In the genomic region with DNA sequence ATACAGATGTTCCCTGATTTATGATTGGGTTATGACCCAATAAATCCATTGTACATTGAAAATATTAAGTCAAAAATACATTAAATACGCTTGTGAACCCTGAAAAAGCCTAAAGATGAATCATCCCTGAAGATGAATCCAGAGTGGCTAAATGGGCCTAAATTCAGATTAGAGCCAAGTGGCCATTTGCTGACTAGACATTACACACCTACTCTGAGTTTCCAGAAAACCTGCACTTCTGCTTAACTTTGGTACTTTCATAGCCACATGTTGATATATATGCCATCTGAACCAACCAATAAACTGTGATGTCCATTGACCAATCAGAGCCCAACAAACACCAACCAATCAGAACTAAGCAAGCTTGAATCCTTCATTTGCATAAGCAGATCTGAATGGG, we compare ENCODE assay signal across 8 cellular contexts.
"Had no signal": no experiment of that assay in that cellular context is flagged by ENCODE, and none has a peak within 500 bp of the region (broad histone marks: within the 10 kb centered on the region; RNA-seq: fewer than 3 reads in every experiment).

No MANE protein-coding gene starts in this region.

- H3K9ac ChIP-seq: GM23248 had no signal

- ATAC-seq: HCT116 had no signal

- H3K27ac ChIP-seq: GM23248, HL-60 had no signal

- H3K4me3 ChIP-seq: GM23248, HAP-1 had no signal

- DNase-seq: GM23248, GOT3, H7, HFFc6, KG1 had no signal

- H2AFZ ChIP-seq: GM23248 had no signal

- H3K36me3 ChIP-seq: HAP-1 had no signal

- H3K4me1 ChIP-seq: HAP-1 had no signal

- H3K9me3 ChIP-seq: HAP-1 had no signal
